ENCODE assay signal across 11 cellular contexts in genomic region chr10:33126742-33127141, GRCh38.
DNase-seq lines count a peak whose midpoint lies in the region; ATAC-seq and TF ChIP-seq lines count a peak whose summit lies in the region.
"Had no signal": no experiment of that assay in that cellular context is flagged by ENCODE, and none has a peak within 500 bp of the region (broad histone marks: within the 10 kb centered on the region; RNA-seq: fewer than 3 reads in every experiment).

No MANE protein-coding gene starts in this region.

- no peaks in the 10 kb centered on the region for H3K27me3 ChIP-seq in CD4-positive, alpha-beta T cell (ENCODE audit: control insufficient read depth, insufficient read depth, low read length)
- no peaks in the 10 kb centered on the region for H3K27me3 ChIP-seq in Loucy (ENCODE audit: insufficient read depth, low read length, poor library complexity, severe bottlenecking)
- H3K27me3 ChIP-seq: SJCRH30 had no signal

- peak overlapping the region; percentile 26; the same call in 1 of the 2 replicates for H2AFZ ChIP-seq in Loucy (ENCODE audit: low read length)

- H3K4me3 Mint-ChIP-seq in CD4-positive, alpha-beta T cell: peak overlapping the region; percentile 43
- no peak overlapping the region for H3K4me3 Mint-ChIP-seq in activated naive CD8-positive, alpha-beta T cell treated with anti-CD3 and anti-CD28 coated beads, Interleukin-2, amount 10 ng/mL, durations not matched to agents 7 days and 5 days
- no peak overlapping the region for H3K4me3 Mint-ChIP-seq in neural crest cell

- H3K4me3 ChIP-seq in Loucy (ENCODE audit: low read length, poor library complexity, severe bottlenecking): no peak overlapping the region
- H3K4me3 ChIP-seq: GM12878, SJCRH30 had no signal

- peaks cover 8% of the 10 kb centered on the region for H3F3A ChIP-seq in Loucy (ENCODE audit: low read depth)

- ATAC-seq in CD4-positive, alpha-beta T cell (ENCODE audit: poor library complexity): peak; percentile 46
- peak; percentile 21 for ATAC-seq in activated naive CD8-positive, alpha-beta T cell treated with anti-CD3 and anti-CD28 coated beads, Interleukin-2, amount 10 ng/mL, durations not matched to agents 7 days and 5 days (ENCODE audit: low read depth)
- ATAC-seq: GM12878, HCT116 had no signal

- H3K4me1 Mint-ChIP-seq in CD4-positive, alpha-beta T cell (ENCODE audit: low read depth): peaks cover 87% of the 10 kb centered on the region
- H3K4me1 Mint-ChIP-seq in activated naive CD8-positive, alpha-beta T cell treated with anti-CD3 and anti-CD28 coated beads, Interleukin-2, amount 10 ng/mL, durations not matched to agents 7 days and 5 days: peaks cover 15% of the 10 kb centered on the region
- peaks cover 26% of the 10 kb centered on the region for H3K4me1 Mint-ChIP-seq in neural crest cell

- peak overlapping the region; percentile 96 for H3K27ac Mint-ChIP-seq in CD4-positive, alpha-beta T cell
- H3K27ac Mint-ChIP-seq in activated naive CD8-positive, alpha-beta T cell treated with anti-CD3 and anti-CD28 coated beads, Interleukin-2, amount 10 ng/mL, durations not matched to agents 7 days and 5 days: peak overlapping the region; percentile 88
- peak overlapping the region; percentile 19 for H3K27ac Mint-ChIP-seq in neural crest cell (ENCODE audit: unreplicated experiment)

- peak overlapping the region; percentile 62 for H3K9ac ChIP-seq in Loucy (ENCODE audit: low read depth, low read length, poor library complexity, severe bottlenecking)

- POLR2A ChIA-PET in CD4-positive, alpha-beta T cell (lab: Charles Lee): interaction anchor here (0.6 to 5.1 kb wide), 14 partner anchors 8 to 1197 kb away, joined by 3 to 68 read pairs (median 4); no protein-coding TSS in a partner anchor
- POLR2A ChIA-PET in activated naive CD8-positive, alpha-beta T cell treated with anti-CD3 and anti-CD28 coated beads, Interleukin-2, amount 10 ng/mL, durations not matched to agents 7 days and 5 days (lab: Charles Lee): interaction anchor here (0.6 to 2.8 kb wide), 3 partner anchors 8 to 12 kb away, joined by 3 to 19 read pairs (median 4); no protein-coding TSS in a partner anchor

- H3K4me2 ChIP-seq in Loucy (ENCODE audit: low read depth, low read length, poor library complexity, severe bottlenecking): peak overlapping the region; percentile 57

- TF ChIP-seq CTCF in CD4-positive, alpha-beta T cell (IDR thresholded peaks at IDR 0.05): no peak
- TF ChIP-seq CTCF in Loucy (conservative IDR thresholded peaks at IDR 0.05; ENCODE audit: low read length): no peak
- no peak for TF ChIP-seq CTCF in neural crest cell (conservative IDR thresholded peaks at IDR 0.05)
- no peak for TF ChIP-seq CTCF in GM20000 (IDR thresholded peaks at IDR 0.05; ENCODE audit: extremely low read depth, missing control alignments)

- CTCF ChIA-PET in CD4-positive, alpha-beta T cell (lab: Charles Lee): interaction anchor here (0.8 to 2.5 kb wide), 6 partner anchors 10 to 118 kb away, joined by 3 to 11 read pairs (median 5); no protein-coding TSS in a partner anchor

- H4K20me1 ChIP-seq in Loucy (ENCODE audit: insufficient read depth, low read length, poor library complexity, severe bottlenecking): no peaks in the 10 kb centered on the region

- H3K36me3 Mint-ChIP-seq in CD4-positive, alpha-beta T cell (ENCODE audit: low read depth): no peaks in the 10 kb centered on the region
- no peaks in the 10 kb centered on the region for H3K36me3 Mint-ChIP-seq in activated naive CD8-positive, alpha-beta T cell treated with anti-CD3 and anti-CD28 coated beads, Interleukin-2, amount 10 ng/mL, durations not matched to agents 7 days and 5 days
- no peaks in the 10 kb centered on the region for H3K36me3 Mint-ChIP-seq in neural crest cell (ENCODE audit: low read depth)

- no peaks in the 10 kb centered on the region for H3K27me3 Mint-ChIP-seq in CD4-positive, alpha-beta T cell
- H3K27me3 Mint-ChIP-seq in activated naive CD8-positive, alpha-beta T cell treated with anti-CD3 and anti-CD28 coated beads, Interleukin-2, amount 10 ng/mL, durations not matched to agents 7 days and 5 days: no peaks in the 10 kb centered on the region
- H3K27me3 Mint-ChIP-seq in neural crest cell (ENCODE audit: low read depth): no peaks in the 10 kb centered on the region

- H3K9me3 Mint-ChIP-seq in CD4-positive, alpha-beta T cell: peaks cover 2% of the 10 kb centered on the region
- H3K9me3 Mint-ChIP-seq in activated naive CD8-positive, alpha-beta T cell treated with anti-CD3 and anti-CD28 coated beads, Interleukin-2, amount 10 ng/mL, durations not matched to agents 7 days and 5 days: no peaks in the 10 kb centered on the region
- H3K9me3 Mint-ChIP-seq in neural crest cell: no peaks in the 10 kb centered on the region

- DNase-seq in CD4-positive, alpha-beta T cell: no peak
- no peak for DNase-seq in activated naive CD8-positive, alpha-beta T cell treated with anti-CD3 and anti-CD28 coated beads, Interleukin-2, amount 10 ng/mL, durations not matched to agents 7 days and 5 days
- DNase-seq in neural crest cell (ENCODE audit: low read depth, low spot score) (no peak), T-helper 9 cell (no peak), GM20000 (ENCODE audit: low spot score) (no peak), NCI-H748 (lab: John Stamatoyannopoulos, UW; ENCODE audit: unreplicated experiment) (no peak)
- DNase-seq: NCI-H774 had no signal

- H3K4me1 ChIP-seq in Loucy (ENCODE audit: insufficient read depth, low read length, poor library complexity, severe bottlenecking): peaks cover 44% of the 10 kb centered on the region

- H3K27ac ChIP-seq in CD4-positive, alpha-beta T cell (ENCODE audit: low read depth, low read length): peak overlapping the region; percentile 63
- H3K27ac ChIP-seq: SJCRH30 had no signal

- intact Hi-C loops in CD4-positive, alpha-beta T cell (cut with DNase I, micrococcal nuclease): loop anchor here in 1 of 2 experiments (10.0 kb wide), 1 partner anchor 742 kb away; no protein-coding TSS in a partner anchor

- no peaks in the 10 kb centered on the region for H3K79me2 ChIP-seq in Loucy (ENCODE audit: insufficient read depth, low read length)

- H3K9me3 ChIP-seq in CD4-positive, alpha-beta T cell (ENCODE audit: control insufficient read depth, low read length): no peaks in the 10 kb centered on the region
- no peaks in the 10 kb centered on the region for H3K9me3 ChIP-seq in Loucy (ENCODE audit: insufficient read depth, low read depth, low read length)
- H3K9me3 ChIP-seq: SJCRH30 had no signal

- no peaks in the 10 kb centered on the region for H3K36me3 ChIP-seq in Loucy (ENCODE audit: insufficient read depth, low read length)
- H3K36me3 ChIP-seq: SJCRH30 had no signal

- H3K9me2 ChIP-seq in Loucy (replicated peaks; ENCODE audit: low read depth, low read length): no peaks in the 10 kb centered on the region

Comparison
In these comparisons a context has a peak if more than half of its experiments do, and no peak if none do; other contexts are left out.
1. H3K27ac Mint-ChIP-seq: peak in every context shown above with its lines; median percentile 96 in CD4-positive, alpha-beta T cell; 88 in activated naive CD8-positive, alpha-beta T cell treated with anti-CD3 and anti-CD28 coated beads, Interleukin-2, amount 10 ng/mL, durations not matched to agents 7 days and 5 days; 19 in neural crest cell.